In genomic region chr4:114132830-114133229, GRCh38 we compare ENCODE assay signal across 9 cellular contexts.
A peak's percentile ranks its signal among the peaks of the same experiment; 100 is the strongest.
DNase-seq lines count a peak whose midpoint lies in the region; ATAC-seq, FAIRE-seq and TF ChIP-seq lines count a peak whose summit lies in the region.
"Had no signal": no experiment of that assay in that cellular context is flagged by ENCODE, and none has a peak within 500 bp of the region (broad histone marks: within the 10 kb centered on the region; RNA-seq: fewer than 3 reads in every experiment).

No MANE protein-coding gene starts in this region.

- H3K4me1 Mint-ChIP-seq in nephron progenitor cell = no peaks in the 10 kb centered on the region

- H3K27me3 ChIP-seq in SJCRH30 = no peaks in the 10 kb centered on the region
- H3K27me3 ChIP-seq in breast epithelium = no peaks in the 10 kb centered on the region

- no peak overlapping the region for H3K4me3 Mint-ChIP-seq in nephron progenitor cell

- no peaks in the 10 kb centered on the region for H3K27me3 Mint-ChIP-seq in nephron progenitor cell (ENCODE audit: low read depth, poor library complexity)

- H3K4me1 ChIP-seq in SJCRH30 (no peaks in the 10 kb centered on the region), kidney (ENCODE audit: control insufficient read depth in 1 of 2, insufficient read depth in 1 of 2, low read depth in 1 of 2, low read length in 2 of 2) (no peaks in the 10 kb centered on the region), breast epithelium (no peaks in the 10 kb centered on the region)

- no peak overlapping the region for H3K27ac Mint-ChIP-seq in nephron progenitor cell

- TF ChIP-seq POLR2A in breast epithelium (IDR thresholded peaks at IDR 0.05) = no peak

- H3K9me3 ChIP-seq in SJCRH30 (replicated peaks) = no peaks in the 10 kb centered on the region
- H3K9me3 ChIP-seq in kidney (ENCODE audit: control insufficient read depth in 1 of 2, low read length in 2 of 2) = no peaks in the 10 kb centered on the region
- H3K9me3 ChIP-seq in breast epithelium = no peaks in the 10 kb centered on the region

- TF ChIP-seq CTCF in nephron progenitor cell (IDR thresholded peaks at IDR 0.05) = peak; percentile 39
- TF ChIP-seq CTCF in kidney (IDR thresholded peaks at IDR 0.05; ENCODE audit: borderline replicate concordance, extremely low read depth, insufficient read depth) = no peak
- TF ChIP-seq CTCF in breast epithelium (IDR thresholded peaks at IDR 0.05) = no peak

- ATAC-seq in GM18502 (IDR thresholded peaks at IDR 0.05; ENCODE audit: poor library complexity, unreplicated experiment) = peak; percentile 90
- peak; percentile 76 for ATAC-seq in HG02642 (IDR thresholded peaks at IDR 0.05; ENCODE audit: poor library complexity, unreplicated experiment)

- no peaks in the 10 kb centered on the region for H3K9me3 Mint-ChIP-seq in nephron progenitor cell

- no peak overlapping the region for H3K27ac ChIP-seq in SJCRH30
- H3K27ac ChIP-seq in kidney (ENCODE audit: low read depth in 2 of 2, low read length in 2 of 2) = no peak overlapping the region
- no peak overlapping the region for H3K27ac ChIP-seq in breast epithelium
- H3K27ac ChIP-seq: SK-N-MC had no signal

- H3K36me3 ChIP-seq in SJCRH30 (no peaks in the 10 kb centered on the region), kidney (ENCODE audit: control insufficient read depth in 1 of 2, insufficient read depth in 2 of 2, low read length in 2 of 2) (no peaks in the 10 kb centered on the region), breast epithelium (no peaks in the 10 kb centered on the region)

- intact Hi-C loops in kidney (cut with DNase I) = no loop called here
- intact Hi-C loops in breast epithelium (cut with DNase I; ENCODE audit: low total_unique reads) = no loop called here

- H3K36me3 Mint-ChIP-seq in nephron progenitor cell (ENCODE audit: low read depth) = no peaks in the 10 kb centered on the region

- no peak for FAIRE-seq in kidney (lab: Jason Lieb, UNC)

- DNase-seq in SJCRH30 (peak; percentile 25 to 44), nephron progenitor cell (no peak), nucleus accumbens (lab: John Stamatoyannopoulos, UW) (no peak), kidney (no peak), breast epithelium (ENCODE audit: low spot score in 2 of 2) (no peak), NCI-H2196 (lab: John Stamatoyannopoulos, UW; ENCODE audit: unreplicated experiment) (no peak)

- H3K4me3 ChIP-seq in SJCRH30 = no peak overlapping the region
- no peak overlapping the region for H3K4me3 ChIP-seq in kidney (ENCODE audit: low read length in 2 of 2)
- no peak overlapping the region for H3K4me3 ChIP-seq in breast epithelium
- H3K4me3 ChIP-seq: SK-N-MC had no signal

- no peak overlapping the region for H3K9ac ChIP-seq in kidney (ENCODE audit: low read length in 2 of 2)

Comparison
In these comparisons a context has a peak if more than half of its experiments do, and no peak if none do; other contexts are left out.
1. DNase-seq: peak in SJCRH30 (2 of 2); none in nephron progenitor cell (single experiment), nucleus accumbens (0 of 56), kidney (single experiment), breast epithelium (0 of 2) and NCI-H2196 (single experiment).